In the genomic region with DNA sequence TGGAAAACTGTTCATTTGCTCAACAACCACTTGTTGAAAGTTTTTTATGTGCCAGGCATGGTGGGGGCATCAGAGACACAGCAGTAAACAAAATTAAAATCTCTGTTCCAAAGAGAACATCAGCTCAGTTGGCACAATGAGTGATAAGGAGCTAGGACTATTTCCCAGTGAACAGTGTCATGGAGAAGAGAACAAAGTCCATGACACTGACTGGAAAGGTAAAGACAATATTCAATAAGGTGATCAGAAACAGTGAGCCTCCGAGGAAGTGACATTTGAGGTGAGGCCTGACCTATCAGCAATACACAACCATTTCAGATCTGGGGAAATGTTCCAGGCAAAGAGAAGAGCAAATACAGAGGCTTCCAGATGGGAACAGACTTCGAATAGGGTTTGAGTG, we compare ENCODE assay signal across 1 cellular context.
TF ChIP-seq lines count a peak whose summit lies in the region.

No MANE protein-coding gene starts in this region.

TF ChIP-seq in HepG2, 621 proteins besides CTCF, POLR2A, EP300 and RAD21 (continued from another document and continues in another):
- TF ChIP-seq, protein P1, sequence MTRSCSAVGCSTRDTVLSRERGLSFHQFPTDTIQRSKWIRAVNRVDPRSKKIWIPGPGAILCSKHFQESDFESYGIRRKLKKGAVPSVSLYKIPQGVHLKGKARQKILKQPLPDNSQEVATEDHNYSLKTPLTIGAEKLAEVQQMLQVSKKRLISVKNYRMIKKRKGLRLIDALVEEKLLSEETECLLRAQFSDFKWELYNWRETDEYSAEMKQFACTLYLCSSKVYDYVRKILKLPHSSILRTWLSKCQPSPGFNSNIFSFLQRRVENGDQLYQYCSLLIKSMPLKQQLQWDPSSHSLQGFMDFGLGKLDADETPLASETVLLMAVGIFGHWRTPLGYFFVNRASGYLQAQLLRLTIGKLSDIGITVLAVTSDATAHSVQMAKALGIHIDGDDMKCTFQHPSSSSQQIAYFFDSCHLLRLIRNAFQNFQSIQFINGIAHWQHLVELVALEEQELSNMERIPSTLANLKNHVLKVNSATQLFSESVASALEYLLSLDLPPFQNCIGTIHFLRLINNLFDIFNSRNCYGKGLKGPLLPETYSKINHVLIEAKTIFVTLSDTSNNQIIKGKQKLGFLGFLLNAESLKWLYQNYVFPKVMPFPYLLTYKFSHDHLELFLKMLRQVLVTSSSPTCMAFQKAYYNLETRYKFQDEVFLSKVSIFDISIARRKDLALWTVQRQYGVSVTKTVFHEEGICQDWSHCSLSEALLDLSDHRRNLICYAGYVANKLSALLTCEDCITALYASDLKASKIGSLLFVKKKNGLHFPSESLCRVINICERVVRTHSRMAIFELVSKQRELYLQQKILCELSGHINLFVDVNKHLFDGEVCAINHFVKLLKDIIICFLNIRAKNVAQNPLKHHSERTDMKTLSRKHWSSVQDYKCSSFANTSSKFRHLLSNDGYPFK (CRISPR knock-in tag; IDR thresholded peaks at IDR 0.05; ENCODE audit: borderline replicate concordance), result no peak
- TF ChIP-seq ZNF101 (CRISPR knock-in tag; IDR thresholded peaks at IDR 0.05; ENCODE audit: borderline replicate concordance, low read depth) (no peak), ZBTB1 (CRISPR knock-in tag; IDR thresholded peaks at IDR 0.05; ENCODE audit: borderline replicate concordance) (no peak), GABPB1 (CRISPR knock-in tag; IDR thresholded peaks at IDR 0.05) (no peak), ZSCAN12 (CRISPR knock-in tag; IDR thresholded peaks at IDR 0.05) (no peak), ZNF746 (CRISPR knock-in tag; IDR thresholded peaks at IDR 0.05) (no peak), HIVEP1 (CRISPR knock-in tag; IDR thresholded peaks at IDR 0.05) (no peak), ZNF431 (CRISPR knock-in tag; IDR thresholded peaks at IDR 0.05; ENCODE audit: borderline replicate concordance, low read depth) (no peak), MTF2 (CRISPR knock-in tag; IDR thresholded peaks at IDR 0.05; ENCODE audit: borderline replicate concordance) (no peak), ZNF350 (CRISPR knock-in tag; IDR thresholded peaks at IDR 0.05; ENCODE audit: borderline replicate concordance, low read depth) (no peak), KLF15 (CRISPR knock-in tag; IDR thresholded peaks at IDR 0.05; ENCODE audit: borderline replicate concordance) (no peak), SP140L (CRISPR knock-in tag; IDR thresholded peaks at IDR 0.05; ENCODE audit: borderline replicate concordance) (no peak), ETV6 (CRISPR knock-in tag; conservative IDR thresholded peaks at IDR 0.05) (no peak), EED (CRISPR knock-in tag; IDR thresholded peaks at IDR 0.05) (no peak), ZNF292 (CRISPR knock-in tag; IDR thresholded peaks at IDR 0.05; ENCODE audit: borderline replicate concordance, low read depth) (no peak), RBFOX2 (IDR thresholded peaks at IDR 0.05; ENCODE audit: low read depth, low read length) (no peak), U2AF2 (IDR thresholded peaks at IDR 0.05; ENCODE audit: low read depth, low read length) (no peak), ZNF235 (CRISPR knock-in tag; IDR thresholded peaks at IDR 0.05; ENCODE audit: borderline replicate concordance) (no peak), HDAC6 (IDR thresholded peaks at IDR 0.05; ENCODE audit: low read depth, low read length) (no peak), CAMTA2 (CRISPR knock-in tag; IDR thresholded peaks at IDR 0.05; ENCODE audit: borderline replicate concordance) (no peak), ZMYM4 (CRISPR knock-in tag; IDR thresholded peaks at IDR 0.05) (0 out of 2 replicates have a peak, but pooled peaks have one; percentile 17), NR2F6 (IDR thresholded peaks at IDR 0.05) (0 out of 2 replicates have a peak, but pooled peaks have one; percentile 17), NR2F6 (CRISPR knock-in tag; IDR thresholded peaks at IDR 0.05) (0 out of 2 replicates have a peak, but pooled peaks have one; percentile 6), ZSCAN21 (CRISPR knock-in tag; IDR thresholded peaks at IDR 0.05; ENCODE audit: borderline replicate concordance) (no peak), ZFP1 (CRISPR knock-in tag; IDR thresholded peaks at IDR 0.05) (no peak), DNMT1 (CRISPR knock-in tag; IDR thresholded peaks at IDR 0.05) (no peak), CREB1 (IDR thresholded peaks at IDR 0.05) (no peak), CREB1 (CRISPR knock-in tag; IDR thresholded peaks at IDR 0.05) (no peak), TMF1 (CRISPR knock-in tag; IDR thresholded peaks at IDR 0.05; ENCODE audit: low read depth) (no peak), GATAD2A (CRISPR knock-in tag; IDR thresholded peaks at IDR 0.05) (peak; percentile 81), THYN1 (CRISPR knock-in tag; IDR thresholded peaks at IDR 0.05; ENCODE audit: borderline replicate concordance, low read depth) (no peak), SRSF1 (optimal IDR thresholded peaks at IDR 0.05; ENCODE audit: low read depth, low read length) (no peak), YEATS4 (CRISPR knock-in tag; IDR thresholded peaks at IDR 0.05; ENCODE audit: borderline replicate concordance) (no peak), IRX3 (CRISPR knock-in tag; IDR thresholded peaks at IDR 0.05; ENCODE audit: borderline replicate concordance, low read depth) (no peak), FOXA3 (CRISPR knock-in tag; IDR thresholded peaks at IDR 0.05) (peak; percentile 25; the same call in 1 of the 2 replicates), SETDB1 (CRISPR knock-in tag; IDR thresholded peaks at IDR 0.05; ENCODE audit: borderline replicate concordance) (no peak), ZNF251 (CRISPR knock-in tag; IDR thresholded peaks at IDR 0.05) (no peak), AHR (CRISPR knock-in tag; IDR thresholded peaks at IDR 0.05) (no peak), STAT5B (CRISPR knock-in tag; IDR thresholded peaks at IDR 0.05) (no peak)
- TF ChIP-seq, protein P2, sequence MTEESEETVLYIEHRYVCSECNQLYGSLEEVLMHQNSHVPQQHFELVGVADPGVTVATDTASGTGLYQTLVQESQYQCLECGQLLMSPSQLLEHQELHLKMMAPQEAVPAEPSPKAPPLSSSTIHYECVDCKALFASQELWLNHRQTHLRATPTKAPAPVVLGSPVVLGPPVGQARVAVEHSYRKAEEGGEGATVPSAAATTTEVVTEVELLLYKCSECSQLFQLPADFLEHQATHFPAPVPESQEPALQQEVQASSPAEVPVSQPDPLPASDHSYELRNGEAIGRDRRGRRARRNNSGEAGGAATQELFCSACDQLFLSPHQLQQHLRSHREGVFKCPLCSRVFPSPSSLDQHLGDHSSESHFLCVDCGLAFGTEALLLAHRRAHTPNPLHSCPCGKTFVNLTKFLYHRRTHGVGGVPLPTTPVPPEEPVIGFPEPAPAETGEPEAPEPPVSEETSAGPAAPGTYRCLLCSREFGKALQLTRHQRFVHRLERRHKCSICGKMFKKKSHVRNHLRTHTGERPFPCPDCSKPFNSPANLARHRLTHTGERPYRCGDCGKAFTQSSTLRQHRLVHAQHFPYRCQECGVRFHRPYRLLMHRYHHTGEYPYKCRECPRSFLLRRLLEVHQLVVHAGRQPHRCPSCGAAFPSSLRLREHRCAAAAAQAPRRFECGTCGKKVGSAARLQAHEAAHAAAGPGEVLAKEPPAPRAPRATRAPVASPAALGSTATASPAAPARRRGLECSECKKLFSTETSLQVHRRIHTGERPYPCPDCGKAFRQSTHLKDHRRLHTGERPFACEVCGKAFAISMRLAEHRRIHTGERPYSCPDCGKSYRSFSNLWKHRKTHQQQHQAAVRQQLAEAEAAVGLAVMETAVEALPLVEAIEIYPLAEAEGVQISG (CRISPR knock-in tag; IDR thresholded peaks at IDR 0.05), result no peak
- TF ChIP-seq, protein P3, sequence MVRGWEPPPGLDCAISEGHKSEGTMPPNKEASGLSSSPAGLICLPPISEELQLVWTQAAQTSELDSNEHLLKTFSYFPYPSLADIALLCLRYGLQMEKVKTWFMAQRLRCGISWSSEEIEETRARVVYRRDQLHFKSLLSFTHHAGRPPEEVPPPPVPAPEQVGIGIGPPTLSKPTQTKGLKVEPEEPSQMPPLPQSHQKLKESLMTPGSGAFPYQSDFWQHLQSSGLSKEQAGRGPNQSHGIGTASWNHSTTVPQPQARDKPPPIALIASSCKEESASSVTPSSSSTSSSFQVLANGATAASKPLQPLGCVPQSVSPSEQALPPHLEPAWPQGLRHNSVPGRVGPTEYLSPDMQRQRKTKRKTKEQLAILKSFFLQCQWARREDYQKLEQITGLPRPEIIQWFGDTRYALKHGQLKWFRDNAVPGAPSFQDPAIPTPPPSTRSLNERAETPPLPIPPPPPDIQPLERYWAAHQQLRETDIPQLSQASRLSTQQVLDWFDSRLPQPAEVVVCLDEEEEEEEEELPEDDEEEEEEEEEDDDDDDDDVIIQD (CRISPR knock-in tag; IDR thresholded peaks at IDR 0.05; ENCODE audit: low read depth), result no peak
- TF ChIP-seq, protein P4, sequence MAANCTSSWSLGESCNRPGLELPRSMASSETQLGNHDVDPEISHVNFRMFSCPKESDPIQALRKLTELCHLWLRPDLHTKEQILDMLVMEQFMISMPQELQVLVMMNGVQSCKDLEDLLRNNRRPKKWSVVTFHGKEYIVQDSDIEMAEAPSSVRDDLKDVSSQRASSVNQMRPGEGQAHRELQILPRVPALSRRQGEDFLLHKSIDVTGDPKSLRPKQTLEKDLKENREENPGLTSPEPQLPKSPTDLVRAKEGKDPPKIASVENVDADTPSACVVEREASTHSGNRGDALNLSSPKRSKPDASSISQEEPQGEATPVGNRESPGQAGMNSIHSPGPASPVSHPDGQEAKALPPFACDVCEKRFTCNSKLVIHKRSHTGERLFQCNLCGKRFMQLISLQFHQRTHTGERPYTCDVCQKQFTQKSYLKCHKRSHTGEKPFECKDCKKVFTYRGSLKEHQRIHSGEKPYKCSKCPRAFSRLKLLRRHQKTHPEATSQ (CRISPR knock-in tag; IDR thresholded peaks at IDR 0.05; ENCODE audit: borderline replicate concordance), result no peak
- TF ChIP-seq, protein P5, sequence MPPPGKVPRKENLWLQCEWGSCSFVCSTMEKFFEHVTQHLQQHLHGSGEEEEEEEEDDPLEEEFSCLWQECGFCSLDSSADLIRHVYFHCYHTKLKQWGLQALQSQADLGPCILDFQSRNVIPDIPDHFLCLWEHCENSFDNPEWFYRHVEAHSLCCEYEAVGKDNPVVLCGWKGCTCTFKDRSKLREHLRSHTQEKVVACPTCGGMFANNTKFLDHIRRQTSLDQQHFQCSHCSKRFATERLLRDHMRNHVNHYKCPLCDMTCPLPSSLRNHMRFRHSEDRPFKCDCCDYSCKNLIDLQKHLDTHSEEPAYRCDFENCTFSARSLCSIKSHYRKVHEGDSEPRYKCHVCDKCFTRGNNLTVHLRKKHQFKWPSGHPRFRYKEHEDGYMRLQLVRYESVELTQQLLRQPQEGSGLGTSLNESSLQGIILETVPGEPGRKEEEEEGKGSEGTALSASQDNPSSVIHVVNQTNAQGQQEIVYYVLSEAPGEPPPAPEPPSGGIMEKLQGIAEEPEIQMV (CRISPR knock-in tag; IDR thresholded peaks at IDR 0.05; ENCODE audit: low read depth), result no peak
- TF ChIP-seq, protein P6, sequence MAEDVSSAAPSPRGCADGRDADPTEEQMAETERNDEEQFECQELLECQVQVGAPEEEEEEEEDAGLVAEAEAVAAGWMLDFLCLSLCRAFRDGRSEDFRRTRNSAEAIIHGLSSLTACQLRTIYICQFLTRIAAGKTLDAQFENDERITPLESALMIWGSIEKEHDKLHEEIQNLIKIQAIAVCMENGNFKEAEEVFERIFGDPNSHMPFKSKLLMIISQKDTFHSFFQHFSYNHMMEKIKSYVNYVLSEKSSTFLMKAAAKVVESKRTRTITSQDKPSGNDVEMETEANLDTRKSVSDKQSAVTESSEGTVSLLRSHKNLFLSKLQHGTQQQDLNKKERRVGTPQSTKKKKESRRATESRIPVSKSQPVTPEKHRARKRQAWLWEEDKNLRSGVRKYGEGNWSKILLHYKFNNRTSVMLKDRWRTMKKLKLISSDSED (CRISPR knock-in tag; IDR thresholded peaks at IDR 0.05), result no peak
- TF ChIP-seq, protein P7, sequence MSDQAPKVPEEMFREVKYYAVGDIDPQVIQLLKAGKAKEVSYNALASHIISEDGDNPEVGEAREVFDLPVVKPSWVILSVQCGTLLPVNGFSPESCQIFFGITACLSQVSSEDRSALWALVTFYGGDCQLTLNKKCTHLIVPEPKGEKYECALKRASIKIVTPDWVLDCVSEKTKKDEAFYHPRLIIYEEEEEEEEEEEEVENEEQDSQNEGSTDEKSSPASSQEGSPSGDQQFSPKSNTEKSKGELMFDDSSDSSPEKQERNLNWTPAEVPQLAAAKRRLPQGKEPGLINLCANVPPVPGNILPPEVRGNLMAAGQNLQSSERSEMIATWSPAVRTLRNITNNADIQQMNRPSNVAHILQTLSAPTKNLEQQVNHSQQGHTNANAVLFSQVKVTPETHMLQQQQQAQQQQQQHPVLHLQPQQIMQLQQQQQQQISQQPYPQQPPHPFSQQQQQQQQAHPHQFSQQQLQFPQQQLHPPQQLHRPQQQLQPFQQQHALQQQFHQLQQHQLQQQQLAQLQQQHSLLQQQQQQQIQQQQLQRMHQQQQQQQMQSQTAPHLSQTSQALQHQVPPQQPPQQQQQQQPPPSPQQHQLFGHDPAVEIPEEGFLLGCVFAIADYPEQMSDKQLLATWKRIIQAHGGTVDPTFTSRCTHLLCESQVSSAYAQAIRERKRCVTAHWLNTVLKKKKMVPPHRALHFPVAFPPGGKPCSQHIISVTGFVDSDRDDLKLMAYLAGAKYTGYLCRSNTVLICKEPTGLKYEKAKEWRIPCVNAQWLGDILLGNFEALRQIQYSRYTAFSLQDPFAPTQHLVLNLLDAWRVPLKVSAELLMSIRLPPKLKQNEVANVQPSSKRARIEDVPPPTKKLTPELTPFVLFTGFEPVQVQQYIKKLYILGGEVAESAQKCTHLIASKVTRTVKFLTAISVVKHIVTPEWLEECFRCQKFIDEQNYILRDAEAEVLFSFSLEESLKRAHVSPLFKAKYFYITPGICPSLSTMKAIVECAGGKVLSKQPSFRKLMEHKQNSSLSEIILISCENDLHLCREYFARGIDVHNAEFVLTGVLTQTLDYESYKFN (CRISPR knock-in tag; conservative IDR thresholded peaks at IDR 0.05), result 0 out of 2 replicates have a peak, but pooled peaks have one; percentile 19
- TF ChIP-seq, protein P8, sequence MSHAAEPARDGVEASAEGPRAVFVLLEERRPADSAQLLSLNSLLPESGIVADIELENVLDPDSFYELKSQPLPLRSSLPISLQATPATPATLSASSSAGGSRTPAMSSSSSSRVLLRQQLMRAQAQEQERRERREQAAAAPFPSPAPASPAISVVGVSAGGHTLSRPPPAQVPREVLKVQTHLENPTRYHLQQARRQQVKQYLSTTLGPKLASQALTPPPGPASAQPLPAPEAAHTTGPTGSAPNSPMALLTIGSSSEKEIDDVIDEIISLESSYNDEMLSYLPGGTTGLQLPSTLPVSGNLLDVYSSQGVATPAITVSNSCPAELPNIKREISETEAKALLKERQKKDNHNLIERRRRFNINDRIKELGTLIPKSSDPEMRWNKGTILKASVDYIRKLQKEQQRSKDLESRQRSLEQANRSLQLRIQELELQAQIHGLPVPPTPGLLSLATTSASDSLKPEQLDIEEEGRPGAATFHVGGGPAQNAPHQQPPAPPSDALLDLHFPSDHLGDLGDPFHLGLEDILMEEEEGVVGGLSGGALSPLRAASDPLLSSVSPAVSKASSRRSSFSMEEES (CRISPR knock-in tag; IDR thresholded peaks at IDR 0.05), result no peak
- TF ChIP-seq, protein P9, sequence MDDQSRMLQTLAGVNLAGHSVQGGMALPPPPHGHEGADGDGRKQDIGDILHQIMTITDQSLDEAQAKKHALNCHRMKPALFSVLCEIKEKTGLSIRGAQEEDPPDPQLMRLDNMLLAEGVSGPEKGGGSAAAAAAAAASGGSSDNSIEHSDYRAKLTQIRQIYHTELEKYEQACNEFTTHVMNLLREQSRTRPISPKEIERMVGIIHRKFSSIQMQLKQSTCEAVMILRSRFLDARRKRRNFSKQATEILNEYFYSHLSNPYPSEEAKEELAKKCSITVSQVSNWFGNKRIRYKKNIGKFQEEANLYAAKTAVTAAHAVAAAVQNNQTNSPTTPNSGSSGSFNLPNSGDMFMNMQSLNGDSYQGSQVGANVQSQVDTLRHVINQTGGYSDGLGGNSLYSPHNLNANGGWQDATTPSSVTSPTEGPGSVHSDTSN (CRISPR knock-in tag; IDR thresholded peaks at IDR 0.05; ENCODE audit: borderline replicate concordance), result no peak
